In genomic region chr12:124684496-124684895, GRCh38 we compare ENCODE assay signal across 9 cellular contexts.
DNase-seq lines count a peak whose midpoint lies in the region; ATAC-seq, FAIRE-seq and TF ChIP-seq lines count a peak whose summit lies in the region.
"Had no signal": no experiment of that assay in that cellular context is flagged by ENCODE, and none has a peak within 500 bp of the region (broad histone marks: within the 10 kb centered on the region; RNA-seq: fewer than 3 reads in every experiment).

No MANE protein-coding gene starts in this region.

- H3K27ac Mint-ChIP-seq in activated B cell treated with CpG ODN at 0.5 μM for 24 hours: peak overlapping the region; percentile 13
- H3K27ac Mint-ChIP-seq: activated T-helper 1 cell treated with anti-CD3 and anti-CD28 coated beads, Interleukin-12 subunit alpha, Interleukin-12 subunit beta, Interleukin-2, Interleukin-4 antibody, amounts not matched to agents 30 ng/mL and 10 ng/mL and 1 ng/mL, durations not matched to agents 14 hours and 24 hours and 36 hours had no signal

- peaks cover 22% of the 10 kb centered on the region for H3K4me1 Mint-ChIP-seq in activated B cell treated with CpG ODN at 0.5 μM for 24 hours

- WGBS in small intestine, 3 donors: 45 to 67% (median 64%) methylated on average over 7 of the region's 7 CpGs
- 20 to 29% methylated on average over 7 of the region's 7 CpGs for WGBS in lower leg skin, 2 donors

- H3K4me3 ChIP-seq in skeletal muscle tissue (ENCODE audit: low read length in 3 of 3) (peak overlapping the region in 2 of 3 donors; percentile 3 to 23), small intestine (ENCODE audit: low read depth in 1 of 2, low read length in 2 of 2) (no peak overlapping the region), lower leg skin (ENCODE audit: low read depth, poor library complexity, severe bottlenecking) (no peak overlapping the region)

- DNase-seq in Daoy (ENCODE audit: low read depth) (peak; percentile 39), activated B cell treated with CpG ODN at 0.5 μM for 24 hours (no peak), left ventricle myocardium superior (no peak), left lobe of liver (ENCODE audit: low spot score) (no peak), small intestine (no peak), lower leg skin (ENCODE audit: low spot score in 2 of 2) (no peak)

- TF ChIP-seq CTCF in activated B cell treated with CpG ODN at 0.5 μM for 24 hours (IDR thresholded peaks at IDR 0.05): no peak
- TF ChIP-seq CTCF in lower leg skin (IDR thresholded peaks at IDR 0.05): no peak

- CTCF ChIA-PET in activated B cell treated with CpG ODN at 0.5 μM for 24 hours (lab: Charles Lee): interaction anchor here (0.7 kb wide), 1 partner anchor 280 kb away, joined by 3 read pairs; no protein-coding TSS in a partner anchor

- intact Hi-C loops in activated B cell treated with CpG ODN at 0.5 μM for 24 hours (cut with micrococcal nuclease) (loop anchor here (5.0 kb wide), 2 partner anchors 187 to 647 kb away; no protein-coding TSS in a partner anchor), left ventricle myocardium superior (cut with micrococcal nuclease) (no loop called here), lower leg skin (cut with DNase I; ENCODE audit: low total_unique reads) (no loop called here)

- H3K27me3 Mint-ChIP-seq in activated B cell treated with CpG ODN at 0.5 μM for 24 hours: peaks cover 9% of the 10 kb centered on the region

- no peaks in the 10 kb centered on the region for H3K9me3 ChIP-seq in skeletal muscle tissue (ENCODE audit: control insufficient read depth in 3 of 3, low read length in 3 of 3)
- no peaks in the 10 kb centered on the region for H3K9me3 ChIP-seq in small intestine (ENCODE audit: control insufficient read depth, low read depth)

- no peaks in the 10 kb centered on the region for H3K9me3 Mint-ChIP-seq in activated B cell treated with CpG ODN at 0.5 μM for 24 hours

- H3K9ac ChIP-seq in skeletal muscle tissue (ENCODE audit: low read depth in 1 of 3, low read length in 3 of 3): peak overlapping the region in 2 of 3 donors; percentile 14 to 63

- POLR2A ChIA-PET in activated B cell treated with CpG ODN at 0.5 μM for 24 hours (lab: Charles Lee): no interaction called here

- TF ChIP-seq POLR2A in lower leg skin (IDR thresholded peaks at IDR 0.05): no peak

- FAIRE-seq in small intestine (lab: Jason Lieb, UNC): no peak

- H3K27ac ChIP-seq in skeletal muscle tissue (ENCODE audit: low read depth, low read length) (peak overlapping the region; percentile 70), small intestine (ENCODE audit: low read depth in 1 of 2, low read length in 1 of 2) (peak overlapping the region in 1 of 2 donors; percentile 78)

- H3K4me1 ChIP-seq in skeletal muscle tissue (ENCODE audit: control insufficient read depth in 3 of 3, insufficient read depth in 3 of 3, low read length in 3 of 3) (peaks cover 60 to 64% (median 63%) of the 10 kb centered on the region in 3 donors), small intestine (ENCODE audit: control insufficient read depth in 2 of 2, insufficient read depth in 1 of 2, low read depth in 1 of 2, low read length in 1 of 2) (no peaks in the 10 kb centered on the region)

- no peaks in the 10 kb centered on the region for H3K36me3 Mint-ChIP-seq in activated B cell treated with CpG ODN at 0.5 μM for 24 hours (ENCODE audit: low read depth)

- no peaks in the 10 kb centered on the region for H3K36me3 ChIP-seq in skeletal muscle tissue (ENCODE audit: control insufficient read depth in 3 of 3, insufficient read depth in 3 of 3, low read length in 3 of 3)
- no peaks in the 10 kb centered on the region for H3K36me3 ChIP-seq in small intestine (ENCODE audit: control insufficient read depth in 2 of 2, insufficient read depth in 2 of 2, low read length in 2 of 2)

- ATAC-seq in activated B cell treated with CpG ODN at 0.5 μM for 24 hours (ENCODE audit: low read depth): no peak
- ATAC-seq in left ventricle myocardium superior: peak; percentile 8
- ATAC-seq in HG02571 (IDR thresholded peaks at IDR 0.05; ENCODE audit: unreplicated experiment): no peak
- no peak for ATAC-seq in left lobe of liver

- H3K27me3 ChIP-seq in skeletal muscle tissue (ENCODE audit: control insufficient read depth in 3 of 3, insufficient read depth in 3 of 3, low read length in 3 of 3): no peaks in the 10 kb centered on the region
- H3K27me3 ChIP-seq in small intestine (ENCODE audit: control insufficient read depth in 2 of 2, insufficient read depth in 2 of 2, low read length in 2 of 2): no peaks in the 10 kb centered on the region

- no peak overlapping the region for H3K4me3 Mint-ChIP-seq in activated B cell treated with CpG ODN at 0.5 μM for 24 hours
- H3K4me3 Mint-ChIP-seq: activated T-helper 1 cell treated with anti-CD3 and anti-CD28 coated beads, Interleukin-12 subunit alpha, Interleukin-12 subunit beta, Interleukin-2, Interleukin-4 antibody, amounts not matched to agents 30 ng/mL and 10 ng/mL and 1 ng/mL, durations not matched to agents 14 hours and 24 hours and 36 hours had no signal

Comparison
In these comparisons a context has a peak if more than half of its experiments do, and no peak if none do; other contexts are left out.
1. H3K4me3 ChIP-seq: peak in skeletal muscle tissue (2 of 3); none in small intestine (0 of 2) and lower leg skin (single experiment).